Comparison of ENCODE assay signal across 10 cellular contexts in genomic region chr5:177470759-177471536, GRCh38. TPM values are rescaled to one million over a fixed set of nuclear protein-coding genes. Genes with fewer than 3 reads are reported as not detected.
DNase-seq lines count a peak whose midpoint lies in the region; ATAC-seq and TF ChIP-seq lines count a peak whose summit lies in the region.
"Had no signal": no experiment of that assay in that cellular context is flagged by ENCODE, and none has a peak within 500 bp of the region (broad histone marks: within the 10 kb centered on the region; RNA-seq: fewer than 3 reads in every experiment).

No MANE protein-coding gene starts in this region.

- no peak for DNase-seq in right atrium auricular region (ENCODE audit: low spot score)
- no peak for DNase-seq in cardiac septum (ENCODE audit: low spot score)
- DNase-seq in ascending aorta (ENCODE audit: low spot score in 2 of 2), result no peak
- DNase-seq in kidney tubule cell (ENCODE audit: low spot score), result peak; percentile 70
- DNase-seq: amniotic stem cell, NCI-H2029 had no signal

- intact Hi-C loops in cardiac septum (cut with DNase I) (no loop called here), ascending aorta (cut with DNase I) (no loop called here)

- TF ChIP-seq CTCF in right atrium auricular region (IDR thresholded peaks at IDR 0.05) (no peak), ascending aorta (IDR thresholded peaks at IDR 0.05) (no peak)

- H3K4me1 ChIP-seq in right atrium auricular region (peaks cover 0 to 54% of the 10 kb centered on the region in 2 donors), ascending aorta (peaks cover 26 to 54% of the 10 kb centered on the region in 2 donors)

- H3K27ac ChIP-seq in right atrium auricular region, result peak overlapping the region; percentile 78 to 84
- H3K27ac ChIP-seq in ascending aorta, result peak overlapping the region; percentile 91

- H3K36me3 ChIP-seq in right atrium auricular region, result peaks cover 22% of the 10 kb centered on the region
- H3K36me3 ChIP-seq in ascending aorta, result peaks cover 23 to 24% of the 10 kb centered on the region in 2 donors

- H3K4me3 ChIP-seq in right atrium auricular region (peak overlapping the region in 1 of 2 donors; percentile 75), ascending aorta (peak overlapping the region in 1 of 2 donors; percentile 91)

- peaks cover 0 to 5% of the 10 kb centered on the region in 2 donors for H3K27me3 ChIP-seq in right atrium auricular region
- no peaks in the 10 kb centered on the region for H3K27me3 ChIP-seq in ascending aorta

- no peak for ATAC-seq in HG02798 (IDR thresholded peaks at IDR 0.05; ENCODE audit: poor library complexity, unreplicated experiment)
- no peak for ATAC-seq in GM19463 (IDR thresholded peaks at IDR 0.05; ENCODE audit: unreplicated experiment)
- no peak for ATAC-seq in HG02678 (IDR thresholded peaks at IDR 0.05; ENCODE audit: unreplicated experiment)
- ATAC-seq in HG02981 (IDR thresholded peaks at IDR 0.05; ENCODE audit: unreplicated experiment), result no peak

- H3K9me3 ChIP-seq in right atrium auricular region (no peaks in the 10 kb centered on the region), ascending aorta (no peaks in the 10 kb centered on the region)

RNA-seq across cellular contexts. Expression of gene DBN1, which starts 2.5 kb away (rescaled TPM):
- 10 to 100 TPM; 25.0 to 47.2 TPM for total RNA-seq in right atrium auricular region
- 27.5 TPM for total RNA-seq in cardiac septum
- total RNA-seq in ascending aorta, result 151 TPM

RNA-seq across cellular contexts. Expression of gene PRR7, which starts 24.3 kb away (rescaled TPM):
- 1 to 10 TPM in 1 of 2 donors, under 1 TPM in 1; 0.90 to 1.1 TPM for total RNA-seq in right atrium auricular region
- total RNA-seq in cardiac septum, result 5.1 TPM
- 18.1 TPM for total RNA-seq in ascending aorta

RNA-seq across cellular contexts. Expression of gene PDLIM7, which starts 26.5 kb away (rescaled TPM):
- total RNA-seq in right atrium auricular region (10 to 100 TPM; 45.8 to 56.0 TPM), cardiac septum (133 TPM), ascending aorta (1,082 TPM)

RNA-seq across cellular contexts. Expression of gene DOK3, which starts 38.7 kb away (rescaled TPM):
- 1 to 10 TPM; 1.6 to 2.6 TPM for total RNA-seq in right atrium auricular region
- total RNA-seq in cardiac septum, result 4.7 TPM
- total RNA-seq in ascending aorta, result 0.32 TPM

RNA-seq across cellular contexts. Expression of gene GRK6, which starts 44.5 kb away (rescaled TPM):
- 10 to 100 TPM in 1 of 2 donors, 1 to 10 TPM in 1; 9.9 to 14.1 TPM for total RNA-seq in right atrium auricular region
- 20.2 TPM for total RNA-seq in cardiac septum
- 20.6 TPM for total RNA-seq in ascending aorta
